In genomic region chr5:73399761-73400160, GRCh38 we compare ENCODE assay signal across 22 cellular contexts. TPM values are rescaled to one million over a fixed set of nuclear protein-coding genes. Genes with fewer than 3 reads are reported as not detected.
A peak's percentile ranks its signal among the peaks of the same experiment; 100 is the strongest.
DNase-seq lines count a peak whose midpoint lies in the region; ATAC-seq and TF ChIP-seq lines count a peak whose summit lies in the region.
"Had no signal": no experiment of that assay in that cellular context is flagged by ENCODE, and none has a peak within 500 bp of the region (broad histone marks: within the 10 kb centered on the region; RNA-seq: fewer than 3 reads in every experiment).

No MANE protein-coding gene starts in this region.

- H3K9me3 Mint-ChIP-seq in endodermal cell, result no peaks in the 10 kb centered on the region
- H3K9me3 Mint-ChIP-seq: CD4-positive, alpha-beta T cell; CD8-positive, alpha-beta T cell had no signal

- POLR2A ChIA-PET in HCT116 (lab: Charles Lee), result no interaction called here

- TF ChIP-seq EP300 in Ishikawa (IDR thresholded peaks at IDR 0.05; ENCODE audit: borderline replicate concordance), result no peak

- H3K27me3 ChIP-seq in HCT116 (ENCODE audit: insufficient read depth, low read length) (no peaks in the 10 kb centered on the region), endodermal cell (ENCODE audit: control insufficient read depth, insufficient read depth, low read length, poor library complexity, severe bottlenecking) (no peaks in the 10 kb centered on the region)
- H3K27me3 ChIP-seq: BLaER1 treated with 17β-estradiol and CSF1 and Interleukin-3, amounts not matched to agents 10 nM and 100 nM had no signal

- H4K20me1 ChIP-seq in HCT116 (ENCODE audit: insufficient read depth), result no peaks in the 10 kb centered on the region
- H4K20me1 ChIP-seq: BLaER1 treated with 17β-estradiol and CSF1 and Interleukin-3, amounts not matched to agents 10 nM and 100 nM had no signal

- H3K4me1 ChIP-seq in HCT116 (ENCODE audit: control insufficient read depth in 1 of 2, insufficient read depth in 2 of 2, low read length in 2 of 2), result no peaks in the 10 kb centered on the region
- H3K4me1 ChIP-seq in endodermal cell (ENCODE audit: control insufficient read depth, insufficient read depth, low read length), result no peaks in the 10 kb centered on the region
- H3K4me1 ChIP-seq: A549; BLaER1 treated with 17β-estradiol and CSF1 and Interleukin-3, amounts not matched to agents 10 nM and 100 nM had no signal

- intact Hi-C loops in HCT116 (cut with micrococcal nuclease), result no loop called here

- RAD21 ChIA-PET in HCT116 (lab: Charles Lee; ENCODE audit: low non-redundant PET in 1 of 2, low total read pairs in 2 of 2, uncharacterized antibody in 2 of 2, unreplicated experiment in 2 of 2), result no interaction called here

- H3K27ac ChIP-seq in HCT116 (ENCODE audit: low read depth, low read length) (no peak overlapping the region), endodermal cell (ENCODE audit: low read depth, low read length) (no peak overlapping the region)
- H3K27ac ChIP-seq: 22Rv1; A549; BLaER1 treated with 17β-estradiol and CSF1 and Interleukin-3, amounts not matched to agents 10 nM and 100 nM; C4-2B had no signal

- H3K4me3 ChIP-seq in HCT116 (replicated peaks in 1 of 2; ENCODE audit: low read depth in 1 of 2, low read length in 2 of 2), result no peak overlapping the region
- H3K4me3 ChIP-seq in endodermal cell (ENCODE audit: low read length), result no peak overlapping the region
- H3K4me3 ChIP-seq: A549; BLaER1 treated with 17β-estradiol and CSF1 and Interleukin-3, amounts not matched to agents 10 nM and 100 nM had no signal

- no peaks in the 10 kb centered on the region for H3K36me3 ChIP-seq in HCT116 (ENCODE audit: control insufficient read depth in 1 of 2, insufficient read depth in 2 of 2, low read length in 2 of 2)
- H3K36me3 ChIP-seq in endodermal cell (ENCODE audit: control insufficient read depth, insufficient read depth, low read length), result no peaks in the 10 kb centered on the region
- H3K36me3 ChIP-seq: BLaER1 treated with 17β-estradiol and CSF1 and Interleukin-3, amounts not matched to agents 10 nM and 100 nM had no signal

- H2AFZ ChIP-seq in HCT116 (ENCODE audit: low read depth, low read length, poor library complexity, severe bottlenecking), result peak overlapping the region; percentile 5

- CTCF ChIA-PET in HCT116 (lab: Charles Lee), result no interaction called here

- no peaks in the 10 kb centered on the region for H3K9me2 ChIP-seq in HCT116 (ENCODE audit: insufficient read depth)

- peaks cover 7% of the 10 kb centered on the region for H3K27me3 Mint-ChIP-seq in endodermal cell (ENCODE audit: insufficient read depth)

- H3K4me1 Mint-ChIP-seq in endodermal cell, result no peaks in the 10 kb centered on the region
- H3K4me1 Mint-ChIP-seq: B cell had no signal

- TF ChIP-seq POLR2A in HCT116 (IDR thresholded peaks at IDR 0.05; ENCODE audit: borderline replicate concordance, extremely low read depth, insufficient read depth, insufficient read length), result no peak

- TF ChIP-seq RAD21 in HCT116 (IDR thresholded peaks at IDR 0.05; ENCODE audit: low read depth) (no peak), Ishikawa (IDR thresholded peaks at IDR 0.05; ENCODE audit: low read depth) (no peak)

- H3K79me2 ChIP-seq in HCT116 (ENCODE audit: insufficient read depth, low read length), result no peaks in the 10 kb centered on the region

- H3K4me3 Mint-ChIP-seq in endodermal cell, result no peak overlapping the region
- H3K4me3 Mint-ChIP-seq: B cell; CD4-positive, alpha-beta T cell; CD8-positive, alpha-beta T cell had no signal

- ATAC-seq in HCT116, result no peak
- ATAC-seq in SK-N-SH treated with all-trans-retinoic acid at 6 μM for 48 hours, result peak; percentile 74
- ATAC-seq in HG03025 (IDR thresholded peaks at IDR 0.05; ENCODE audit: low FRiP score, unreplicated experiment), result no peak
- ATAC-seq: A549; CD8-positive, alpha-beta T cell had no signal

- no peaks in the 10 kb centered on the region for H3K9me3 ChIP-seq in HCT116 (ENCODE audit: control insufficient read depth in 1 of 2, insufficient read depth in 1 of 2, low read depth in 1 of 2, low read length in 2 of 2)
- H3K9me3 ChIP-seq in endodermal cell (ENCODE audit: control insufficient read depth, low read length), result no peaks in the 10 kb centered on the region
- H3K9me3 ChIP-seq: A549; BLaER1 treated with 17β-estradiol and CSF1 and Interleukin-3, amounts not matched to agents 10 nM and 100 nM; Caco-2 had no signal

- H3K36me3 Mint-ChIP-seq in endodermal cell (ENCODE audit: low read depth), result no peaks in the 10 kb centered on the region
- H3K36me3 Mint-ChIP-seq: CD8-positive, alpha-beta T cell had no signal

- H3K27ac Mint-ChIP-seq in endodermal cell, result no peak overlapping the region
- H3K27ac Mint-ChIP-seq: B cell; CD4-positive, alpha-beta T cell; CD8-positive, alpha-beta T cell had no signal

- H3K9ac ChIP-seq in HCT116 (ENCODE audit: low read length) (no peak overlapping the region), endodermal cell (ENCODE audit: extremely low read depth, low read length, poor library complexity, severe bottlenecking) (no peak overlapping the region)
- H3K9ac ChIP-seq: BLaER1 treated with 17β-estradiol and CSF1 and Interleukin-3, amounts not matched to agents 10 nM and 100 nM had no signal

- BruUV-seq in HCT116 (replicated peaks; lab: Mats Ljungman, UMichigan), result no TSS peak

- TF ChIP-seq CTCF in HCT116 (IDR thresholded peaks at IDR 0.05 in 2 of 3, conservative IDR thresholded peaks at IDR 0.05 in 1 of 3; ENCODE audit: borderline replicate concordance in 1 of 3, insufficient read depth in 1 of 3, low read depth in 2 of 3, low read length in 2 of 3) (no peak), endodermal cell (conservative IDR thresholded peaks at IDR 0.05) (no peak)

- DNase-seq in HCT116 (ENCODE audit: low read depth, low spot score) (no peak), endodermal cell (no peak), pons (ENCODE audit: low spot score) (no peak)
- DNase-seq: AML-193; Caco-2; Calu3; CD4-positive, alpha-beta T cell; CD8-positive, alpha-beta T cell; DMS153; DMS53; DMS79; DND-41; EL; GF-D8 had no signal

- no peak overlapping the region for H3K4me2 ChIP-seq in HCT116 (ENCODE audit: low read length)
- H3K4me2 ChIP-seq: A549; BLaER1 treated with 17β-estradiol and CSF1 and Interleukin-3, amounts not matched to agents 10 nM and 100 nM had no signal

TF ChIP-seq in HCT116, 20 proteins besides CTCF, POLR2A, EP300 and RAD21 (continues in another document):
- TF ChIP-seq EZH2 (IDR thresholded peaks at IDR 0.05) (no peak), CEBPB (IDR thresholded peaks at IDR 0.05; ENCODE audit: low read depth) (no peak), MAX (IDR thresholded peaks at IDR 0.05) (no peak), SIN3A (IDR thresholded peaks at IDR 0.05; ENCODE audit: low read depth) (no peak)

TF ChIP-seq in Ishikawa, 13 proteins besides CTCF, POLR2A, EP300 and RAD21:
- TF ChIP-seq FOXM1 (IDR thresholded peaks at IDR 0.05; ENCODE audit: borderline replicate concordance, low read depth) (no peak), NFIC (IDR thresholded peaks at IDR 0.05) (peak; percentile 39; the same call in 1 of the 2 replicates)

TF ChIP-seq in SK-N-SH treated with all-trans-retinoic acid at 6 μM for 48 hours, 23 proteins besides CTCF, POLR2A, EP300 and RAD21:
- TF ChIP-seq TCF4 (CRISPR knock-in tag; IDR thresholded peaks at IDR 0.05; ENCODE audit: borderline replicate concordance) (no peak), ZC3H10 (CRISPR knock-in tag; IDR thresholded peaks at IDR 0.05) (no peak)

RNA-seq across cellular contexts. Expression of gene FOXD1, which starts 48.8 kb away (rescaled TPM):
- total RNA-seq in HCT116 (2021; ENCODE audit: unreplicated experiment) (26.8 TPM), endodermal cell (under 1 TPM; 0.29 to 0.59 TPM)
- polyA plus RNA-seq in HCT116 (2012), result 14.1 and 15.8 TPM in 2 replicates
- 0.64 TPM for polyA plus RNA-seq in endodermal cell (2013, experiment 1 of 2)
- 0.79 TPM for polyA plus RNA-seq in endodermal cell (2013, experiment 2 of 2)
- total RNA-seq: CD4-positive, alpha-beta T cell had no signal

Comparison
In these comparisons a context has a peak if more than half of its experiments do, and no peak if none do; other contexts are left out.
1. RNA of gene FOXD1, which starts 48.8 kb away (total RNA-seq): 26.8 TPM in HCT116 (single experiment); 0.29 to 0.59 TPM in endodermal cell; every median in the first group is over 10 times any median in the second.